31 cellular contexts compared by ENCODE assay signal in genomic region chr21:29649370-29649963, GRCh38.
DNase-seq lines count a peak whose midpoint lies in the region; TF ChIP-seq lines count a peak whose summit lies in the region.
"Had no signal": no experiment of that assay in that cellular context is flagged by ENCODE, and none has a peak within 500 bp of the region (broad histone marks: within the 10 kb centered on the region; RNA-seq: fewer than 3 reads in every experiment).

No MANE protein-coding gene starts in this region.

- H3K9me3 ChIP-seq in WERI-Rb-1 (ENCODE audit: severe bottlenecking): no peaks in the 10 kb centered on the region
- H3K9me3 ChIP-seq: A549, body of pancreas, esophagus squamous epithelium, gastrocnemius medialis, psoas muscle, SJCRH30, testis, vagina had no signal

- no peaks in the 10 kb centered on the region for H3K36me3 ChIP-seq in WERI-Rb-1
- H3K36me3 ChIP-seq: esophagus squamous epithelium, gastrocnemius medialis, SJCRH30, vagina had no signal

- H3K36me3 Mint-ChIP-seq in activated naive CD4-positive, alpha-beta T cell treated with anti-CD3 and anti-CD28 coated beads, Interleukin-2, amount 50 U/mL, for 24 hours: peaks cover 7% of the 10 kb centered on the region
- no peaks in the 10 kb centered on the region for H3K36me3 Mint-ChIP-seq in type B pancreatic cell
- H3K36me3 Mint-ChIP-seq: CD8-positive, alpha-beta T cell; memory B cell had no signal

- no peaks in the 10 kb centered on the region for H3K27me3 ChIP-seq in WERI-Rb-1 (ENCODE audit: insufficient read depth, low read depth, severe bottlenecking)
- H3K27me3 ChIP-seq: body of pancreas, esophagus squamous epithelium, gastrocnemius medialis, SJCRH30, testis, vagina had no signal

- H3K4me3 ChIP-seq in WERI-Rb-1 (ENCODE audit: low read depth, low read length): no peak overlapping the region
- H3K4me3 ChIP-seq: A549, body of pancreas, esophagus squamous epithelium, gastrocnemius medialis, psoas muscle, SJCRH30, testis, vagina had no signal

- H3K27ac Mint-ChIP-seq in activated naive CD4-positive, alpha-beta T cell treated with anti-CD3 and anti-CD28 coated beads, Interleukin-2, amount 50 U/mL, for 24 hours: peak overlapping the region; percentile 8
- H3K27ac Mint-ChIP-seq in type B pancreatic cell: no peak overlapping the region
- H3K27ac Mint-ChIP-seq: activated T-cell treated with anti-CD3 and anti-CD28 coated beads, Interleukin-2, amount 50 U/mL, for 24 hours; CD8-positive, alpha-beta T cell; H9; immature natural killer cell; memory B cell had no signal

- intact Hi-C loops in head of caudate nucleus (cut with DNase I): no loop called here

- peaks cover 1% of the 10 kb centered on the region for H3K9me3 Mint-ChIP-seq in activated naive CD4-positive, alpha-beta T cell treated with anti-CD3 and anti-CD28 coated beads, Interleukin-2, amount 50 U/mL, for 24 hours
- H3K9me3 Mint-ChIP-seq in type B pancreatic cell: no peaks in the 10 kb centered on the region
- H3K9me3 Mint-ChIP-seq: activated T-cell treated with anti-CD3 and anti-CD28 coated beads, Interleukin-2, amount 50 U/mL, for 24 hours; CD8-positive, alpha-beta T cell; H9; memory B cell had no signal

- no peak for DNase-seq in activated naive CD4-positive, alpha-beta T cell (lab: John Stamatoyannopoulos, UW)
- DNase-seq in NCI-H82 treated with DMSO at 0.1 percent for 48 hours (lab: John Stamatoyannopoulos, UW; ENCODE audit: unreplicated experiment) (peak; percentile 69), WERI-Rb-1 (peak; percentile 94), type B pancreatic cell (ENCODE audit: extremely low spot score, unreplicated experiment) (no peak), head of caudate nucleus (no peak), NCI-H446 treated with DMSO at 0.1 percent for 48 hours (lab: John Stamatoyannopoulos, UW) (no peak), NCI-H1417 treated with DMSO at 0.1 percent for 48 hours (lab: John Stamatoyannopoulos, UW) (no peak)
- DNase-seq: activated CD4-positive, alpha-beta T cell treated with anti-CD3 and anti-CD28 coated beads for 48 hours; activated CD8-positive, alpha-beta memory T cell treated with anti-CD3 and anti-CD28 coated beads for 24 hours; activated T-cell treated with anti-CD3 and anti-CD28 coated beads, Interleukin-2, amount 50 U/mL, for 24 hours; body of pancreas; CD8-positive, alpha-beta T cell; DMS79; esophagus squamous epithelium; gastrocnemius medialis; H9; hippocampal formation; immature natural killer cell; left colon; NCI-H1694; NK-92 treated with Interleukin-12 subunit alpha and Interleukin-12 subunit beta, amount 100 ng/mL, for 24 hours; nucleus accumbens; psoas muscle; stimulated activated naive CD4-positive, alpha-beta T cell treated with Interleukin-2 at 50 U/mL for 16 hours; T-helper 1 cell; testis had no signal

- H3K27me3 Mint-ChIP-seq in activated naive CD4-positive, alpha-beta T cell treated with anti-CD3 and anti-CD28 coated beads, Interleukin-2, amount 50 U/mL, for 24 hours: no peaks in the 10 kb centered on the region
- peaks cover 28% of the 10 kb centered on the region for H3K27me3 Mint-ChIP-seq in type B pancreatic cell
- H3K27me3 Mint-ChIP-seq: activated T-cell treated with anti-CD3 and anti-CD28 coated beads, Interleukin-2, amount 50 U/mL, for 24 hours; memory B cell had no signal

- TF ChIP-seq CTCF in WERI-Rb-1 (IDR thresholded peaks at IDR 0.05; ENCODE audit: low read depth, low read length) (no peak), type B pancreatic cell (conservative IDR thresholded peaks at IDR 0.05) (no peak)

- H3K4me3 Mint-ChIP-seq in activated naive CD4-positive, alpha-beta T cell treated with anti-CD3 and anti-CD28 coated beads, Interleukin-2, amount 50 U/mL, for 24 hours: no peak overlapping the region
- H3K4me3 Mint-ChIP-seq in type B pancreatic cell: no peak overlapping the region
- H3K4me3 Mint-ChIP-seq: activated T-cell treated with anti-CD3 and anti-CD28 coated beads, Interleukin-2, amount 50 U/mL, for 24 hours; CD8-positive, alpha-beta T cell; H9; immature natural killer cell; memory B cell had no signal

- peaks cover 7% of the 10 kb centered on the region for H3K4me1 Mint-ChIP-seq in activated naive CD4-positive, alpha-beta T cell treated with anti-CD3 and anti-CD28 coated beads, Interleukin-2, amount 50 U/mL, for 24 hours
- H3K4me1 Mint-ChIP-seq in type B pancreatic cell (ENCODE audit: unreplicated experiment): peaks cover 16% of the 10 kb centered on the region
- H3K4me1 Mint-ChIP-seq: immature natural killer cell, memory B cell had no signal

- peak overlapping the region; percentile 88 for H3K27ac ChIP-seq in WERI-Rb-1
- H3K27ac ChIP-seq: A549, body of pancreas, esophagus squamous epithelium, gastrocnemius medialis, psoas muscle, SJCRH30, testis, vagina had no signal

Comparison
In these comparisons a context has a peak if more than half of its experiments do, and no peak if none do; other contexts are left out.
1. DNase-seq: peak in NCI-H82 treated with DMSO at 0.1 percent for 48 hours (single experiment) and WERI-Rb-1 (single experiment); none in activated naive CD4-positive, alpha-beta T cell (0 of 4), type B pancreatic cell (single experiment), head of caudate nucleus (0 of 42), NCI-H446 treated with DMSO at 0.1 percent for 48 hours (single experiment) and NCI-H1417 treated with DMSO at 0.1 percent for 48 hours (single experiment).